In genomic region chr21:34548782-34549376, GRCh38 we compare ENCODE assay signal across 11 cellular contexts.
"Had no signal": no experiment of that assay in that cellular context is flagged by ENCODE, and none has a peak within 500 bp of the region (broad histone marks: within the 10 kb centered on the region; RNA-seq: fewer than 3 reads in every experiment).

No MANE protein-coding gene starts in this region.

- H3K9me3 ChIP-seq: gastrocnemius medialis, heart right ventricle, thyroid gland, uterus had no signal

- DNase-seq: activated CD4-positive, alpha-beta memory T cell treated with anti-CD3 and anti-CD28 coated beads for 36 hours; activated naive CD4-positive, alpha-beta T cell; effector CD4-positive, alpha-beta T cell; gastrocnemius medialis; heart right ventricle; stimulated activated CD4-positive, alpha-beta T cell treated with anti-CD3 and anti-CD28 coated beads, Interleukin-4, amount 100 ng/mL, for 4 hours; T1000; thyroid gland; uterus had no signal

- H3K4me3 ChIP-seq: gastrocnemius medialis, heart right ventricle, thyroid gland, uterus had no signal

- H3K27ac ChIP-seq: gastrocnemius medialis, heart right ventricle, thyroid gland, uterus had no signal

- H3K36me3 ChIP-seq: gastrocnemius medialis, heart right ventricle, thyroid gland, uterus had no signal

- H3K27ac Mint-ChIP-seq: activated CD4-positive, alpha-beta memory T cell treated with anti-CD3 and anti-CD28 coated beads for 36 hours; nephron had no signal

- H3K27me3 Mint-ChIP-seq: activated CD4-positive, alpha-beta memory T cell treated with anti-CD3 and anti-CD28 coated beads for 36 hours had no signal

- H3K36me3 Mint-ChIP-seq: activated CD4-positive, alpha-beta memory T cell treated with anti-CD3 and anti-CD28 coated beads for 36 hours had no signal

- H3K9me3 Mint-ChIP-seq: activated CD4-positive, alpha-beta memory T cell treated with anti-CD3 and anti-CD28 coated beads for 36 hours; nephron had no signal

- H3K27me3 ChIP-seq: gastrocnemius medialis, heart right ventricle, thyroid gland, uterus had no signal

- ATAC-seq: gastrocnemius medialis, heart right ventricle, left lobe of liver had no signal

- H3K4me3 Mint-ChIP-seq: activated CD4-positive, alpha-beta memory T cell treated with anti-CD3 and anti-CD28 coated beads for 36 hours; nephron had no signal
